15 cellular contexts compared by ENCODE assay signal in the genomic region with DNA sequence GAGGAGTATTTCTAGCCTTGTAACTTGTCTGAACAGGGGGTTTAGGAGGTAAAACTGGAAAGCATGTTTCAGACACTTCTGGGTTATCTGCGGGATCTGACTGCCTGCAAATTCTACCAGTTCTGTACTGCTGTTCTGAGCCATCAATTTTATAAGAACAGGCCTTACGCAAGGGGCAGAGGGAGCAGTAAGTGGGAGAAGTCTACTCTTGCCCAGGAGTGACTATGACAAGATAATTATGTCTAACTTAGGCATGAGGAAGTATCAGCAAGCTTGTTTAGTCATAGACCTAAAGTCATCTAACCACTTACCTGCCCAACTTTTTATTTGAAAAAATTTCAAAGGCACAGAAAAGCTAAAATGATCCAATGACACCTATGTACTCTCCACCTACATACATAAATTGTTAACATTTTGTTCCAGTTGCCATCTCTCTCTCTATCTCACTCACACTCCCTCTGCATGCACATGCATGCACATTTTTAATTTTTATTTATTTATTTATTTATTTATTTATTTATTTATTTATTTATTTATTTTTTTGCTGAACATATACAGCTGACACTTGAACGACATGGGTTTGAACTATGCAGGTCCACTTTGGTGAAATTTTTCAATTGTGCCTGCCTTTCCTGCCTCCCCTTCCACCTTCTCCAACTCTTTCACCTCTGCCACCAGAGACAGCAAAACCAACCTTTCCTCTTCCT.
"Had no signal": no experiment of that assay in that cellular context is flagged by ENCODE, and none has a peak within 500 bp of the region (broad histone marks: within the 10 kb centered on the region; RNA-seq: fewer than 3 reads in every experiment).

No MANE protein-coding gene starts in this region.

- ATAC-seq: activated CD8-positive, alpha-beta T cell treated with anti-CD3 and anti-CD28 coated beads for 36 hours; activated naive CD4-positive, alpha-beta T cell treated with anti-CD3 and anti-CD28 coated beads, Interleukin-2, amount 50 U/mL, for 72 hours; activated T-cell treated with anti-CD3 and anti-CD28 coated beads, Interleukin-2, amount 50 U/mL, for 4 hours; lower lobe of right lung; right cardiac atrium had no signal

- DNase-seq: activated CD8-positive, alpha-beta T cell treated with anti-CD3 and anti-CD28 coated beads for 36 hours; activated effector memory CD4-positive, alpha-beta T cell treated with anti-CD3 and anti-CD28 coated beads, Interleukin-2, amount 50 U/mL, for 16 hours; activated T-cell treated with anti-CD3 and anti-CD28 coated beads, Interleukin-2, amount 50 U/mL, for 4 hours; caudate nucleus; esophagus squamous epithelium; glutamatergic neuron; kidney glomerular epithelial cell; lower lobe of right lung; right cardiac atrium; small intestine; stimulated activated CD4-positive, alpha-beta T cell treated with anti-CD3 and anti-CD28 coated beads, Interleukin-4, amount 100 ng/mL, for 24 hours; stimulated activated naive CD4-positive, alpha-beta T cell; substantia nigra; trophoblast cell had no signal
